Comparison of ENCODE assay signal across 9 cellular contexts in genomic region chrX:103253608-103254007, GRCh38. TPM values are rescaled to one million over a fixed set of nuclear protein-coding genes. Genes with fewer than 3 reads are reported as not detected.
DNase-seq lines count a peak whose midpoint lies in the region; ATAC-seq and TF ChIP-seq lines count a peak whose summit lies in the region.
"Had no signal": no experiment of that assay in that cellular context is flagged by ENCODE, and none has a peak within 500 bp of the region (broad histone marks: within the 10 kb centered on the region; RNA-seq: fewer than 3 reads in every experiment).

No MANE protein-coding gene starts in this region.

- intact Hi-C loops in CD4-positive, alpha-beta memory T cell (cut with micrococcal nuclease) = loop anchor here (2.0 kb wide), 2 partner anchors 39 to 57 kb away; partner anchors contain the start of genes BEX2 and BEX4
- intact Hi-C loops in esophagus muscularis mucosa (cut with DNase I) = loop anchor here (5.0 kb wide), 1 partner anchor 36 kb away; the partner anchor contains the start of gene BEX4

- peaks cover 0 to 10% of the 10 kb centered on the region in 2 donors for H3K36me3 Mint-ChIP-seq in CD4-positive, alpha-beta memory T cell
- H3K36me3 Mint-ChIP-seq in osteocyte (ENCODE audit: unreplicated experiment) = no peaks in the 10 kb centered on the region

- no peaks in the 10 kb centered on the region for H3K9me3 ChIP-seq in CD4-positive, alpha-beta memory T cell (ENCODE audit: control insufficient read depth in 1 of 2, low read length in 2 of 2)
- no peaks in the 10 kb centered on the region for H3K9me3 ChIP-seq in SJSA1 (replicated peaks)
- no peaks in the 10 kb centered on the region for H3K9me3 ChIP-seq in esophagus muscularis mucosa
- H3K9me3 ChIP-seq: neutrophil had no signal

- POLR2A ChIA-PET in CD4-positive, alpha-beta memory T cell (lab: Charles Lee; ENCODE audit: partially characterized antibody) = interaction anchor here (0.9 to 2.0 kb wide), 2 partner anchors 39 to 43 kb away, joined by 3 to 10 read pairs; partner anchors contain the start of gene BEX4

- H3K4me3 Mint-ChIP-seq in CD4-positive, alpha-beta memory T cell = peak overlapping the region; percentile 90 to 97 (median 96)
- peak overlapping the region; percentile 85 for H3K4me3 Mint-ChIP-seq in osteocyte (ENCODE audit: unreplicated experiment)

- no peak for DNase-seq in CD4-positive, alpha-beta memory T cell
- no peak for DNase-seq in SJSA1 (ENCODE audit: low read depth in 1 of 2, low spot score in 2 of 2)
- DNase-seq in esophagus muscularis mucosa (ENCODE audit: extremely low spot score) = no peak
- DNase-seq in osteocyte (ENCODE audit: extremely low spot score, unreplicated experiment) = no peak
- DNase-seq in NCI-H510A (lab: John Stamatoyannopoulos, UW) = no peak
- DNase-seq in effector CD4-positive, alpha-beta T cell = no peak
- no peak for DNase-seq in GM19240 (ENCODE audit: insufficient read length, low spot score)

- H3K27ac Mint-ChIP-seq in CD4-positive, alpha-beta memory T cell = peak overlapping the region; percentile 91 to 97 (median 95)
- H3K27ac Mint-ChIP-seq in osteocyte (ENCODE audit: unreplicated experiment) = peak overlapping the region; percentile 90

- 47% methylated on average over 8 of the region's 8 CpGs for WGBS in esophagus muscularis mucosa

- CTCF ChIA-PET in CD4-positive, alpha-beta memory T cell (lab: Charles Lee; ENCODE audit: partially characterized antibody) = interaction anchor here (1.2 to 3.9 kb wide), 3 partner anchors 24 to 236 kb away, joined by 3 to 15 read pairs (median 5); no protein-coding TSS in a partner anchor

- ATAC-seq in GM19463 (IDR thresholded peaks at IDR 0.05; ENCODE audit: unreplicated experiment) = no peak

- no peaks in the 10 kb centered on the region for H3K27me3 ChIP-seq in CD4-positive, alpha-beta memory T cell (ENCODE audit: insufficient read depth, low read length)
- H3K27me3 ChIP-seq in SJSA1 (replicated peaks) = no peaks in the 10 kb centered on the region
- no peaks in the 10 kb centered on the region for H3K27me3 ChIP-seq in esophagus muscularis mucosa
- H3K27me3 ChIP-seq: neutrophil had no signal

- H3K4me1 Mint-ChIP-seq in CD4-positive, alpha-beta memory T cell = peaks cover 14 to 38% (median 19%) of the 10 kb centered on the region in 4 donors
- peaks cover 9% of the 10 kb centered on the region for H3K4me1 Mint-ChIP-seq in osteocyte (ENCODE audit: unreplicated experiment)

- H3K36me3 ChIP-seq in CD4-positive, alpha-beta memory T cell (ENCODE audit: insufficient read depth, low read length) = no peaks in the 10 kb centered on the region
- H3K36me3 ChIP-seq in SJSA1 = peaks cover 10% of the 10 kb centered on the region
- peaks cover 0 to 5% (median 2%) of the 10 kb centered on the region in 4 donors for H3K36me3 ChIP-seq in esophagus muscularis mucosa
- H3K36me3 ChIP-seq: neutrophil had no signal

- peak overlapping the region; percentile 73 for H3K27ac ChIP-seq in CD4-positive, alpha-beta memory T cell (ENCODE audit: low read depth, low read length)
- no peak overlapping the region for H3K27ac ChIP-seq in SJSA1
- peak overlapping the region; percentile 85 to 89 (median 88) for H3K27ac ChIP-seq in esophagus muscularis mucosa (replicated peaks in 1 of 4)
- H3K27ac ChIP-seq: neutrophil had no signal

- TF ChIP-seq EP300 in esophagus muscularis mucosa (IDR thresholded peaks at IDR 0.05) = no peak

- H3K27me3 Mint-ChIP-seq in CD4-positive, alpha-beta memory T cell = no peaks in the 10 kb centered on the region
- no peaks in the 10 kb centered on the region for H3K27me3 Mint-ChIP-seq in osteocyte (ENCODE audit: unreplicated experiment)

- TF ChIP-seq CTCF in esophagus muscularis mucosa (IDR thresholded peaks at IDR 0.05) (no peak), osteocyte (IDR thresholded peaks at IDR 0.05) (no peak)

- no peak for TF ChIP-seq POLR2A in esophagus muscularis mucosa (IDR thresholded peaks at IDR 0.05; ENCODE audit: low read depth)

- H3K9me3 Mint-ChIP-seq in CD4-positive, alpha-beta memory T cell = peaks cover 0 to 2% (median 0%) of the 10 kb centered on the region in 8 donors
- no peaks in the 10 kb centered on the region for H3K9me3 Mint-ChIP-seq in osteocyte (ENCODE audit: unreplicated experiment)

- peak overlapping the region in 1 of 2 donors; percentile 83 for H3K4me3 ChIP-seq in CD4-positive, alpha-beta memory T cell (ENCODE audit: low read length in 2 of 2)
- peak overlapping the region; percentile 52 for H3K4me3 ChIP-seq in SJSA1
- peak overlapping the region; percentile 57 to 67 (median 63) for H3K4me3 ChIP-seq in esophagus muscularis mucosa

- peaks cover 9% of the 10 kb centered on the region for H3K4me1 ChIP-seq in CD4-positive, alpha-beta memory T cell (ENCODE audit: insufficient read depth, low read length)
- H3K4me1 ChIP-seq in SJSA1 (replicated peaks) (peaks cover 3% of the 10 kb centered on the region; the same call in 1 of the 2 replicates), esophagus muscularis mucosa (peaks cover 0 to 11% (median 3%) of the 10 kb centered on the region in 4 donors)

RNA-seq across cellular contexts. Expression of gene TCEAL8, which starts 1.3 kb away (rescaled TPM):
- 10 to 100 TPM; 33.9 to 35.3 TPM for total RNA-seq in CD4-positive, alpha-beta memory T cell
- polyA plus RNA-seq in CD4-positive, alpha-beta memory T cell = 100 to 1,000 TPM in 1 of 2 donors, 10 to 100 TPM in 1; 71.5 to 122 TPM
- total RNA-seq in SJSA1 (2014; rRNA removed; shearing (Covaris generic)) = 76.1 and 96.0 TPM in 2 replicates
- total RNA-seq in esophagus muscularis mucosa = 10 to 100 TPM; 49.7 to 56.9 (median 54.2) TPM
- 86.2 and 88.2 TPM in 2 replicates for total RNA-seq in osteocyte

RNA-seq across cellular contexts. Expression of gene TCEAL5, which starts 22.9 kb away (rescaled TPM):
- not detected for total RNA-seq in CD4-positive, alpha-beta memory T cell
- not detected for polyA plus RNA-seq in CD4-positive, alpha-beta memory T cell
- total RNA-seq in SJSA1 (2014; rRNA removed; shearing (Covaris generic)) = not detected in 2 replicates
- 1 to 10 TPM in 1 of 4 donors, under 1 TPM in 2, not detected in 1; 0.33 to 1.0 (median 0.97) TPM for total RNA-seq in esophagus muscularis mucosa
- total RNA-seq in osteocyte = not detected in 2 replicates

RNA-seq across cellular contexts. Expression of gene BEX4, which starts 38.7 kb away (rescaled TPM):
- total RNA-seq in CD4-positive, alpha-beta memory T cell = 10 to 100 TPM; 38.9 to 39.6 TPM
- 100 to 1,000 TPM in 1 of 2 donors, 10 to 100 TPM in 1; 58.3 to 101 TPM for polyA plus RNA-seq in CD4-positive, alpha-beta memory T cell
- total RNA-seq in SJSA1 (2014; rRNA removed; shearing (Covaris generic)) = 0.74 and 1.7 TPM in 2 replicates
- total RNA-seq in esophagus muscularis mucosa (10 to 100 TPM; 31.1 to 66.8 (median 49.0) TPM), osteocyte (50.9 and 51.9 TPM in 2 replicates)

RNA-seq across cellular contexts. Expression of gene BEX2, which starts 57.2 kb away (rescaled TPM):
- 10 to 100 TPM; 41.9 to 48.2 TPM for total RNA-seq in CD4-positive, alpha-beta memory T cell
- polyA plus RNA-seq in CD4-positive, alpha-beta memory T cell = 100 to 1,000 TPM in 1 of 2 donors, 10 to 100 TPM in 1; 71.4 to 112 TPM
- not detected in 2 replicates for total RNA-seq in SJSA1 (2014; rRNA removed; shearing (Covaris generic))
- total RNA-seq in esophagus muscularis mucosa (10 to 100 TPM in 1 of 4 donors, 1 to 10 TPM in 3; 2.1 to 10.6 (median 5.6) TPM), osteocyte (4.0 and 4.1 TPM in 2 replicates)

Comparison
In these comparisons a context has a peak if more than half of its experiments do, and no peak if none do; other contexts are left out.
1. RNA of gene BEX4, which starts 38.7 kb away (total RNA-seq): 31.1 to 66.8 TPM in esophagus muscularis mucosa, 50.9 to 51.9 TPM in osteocyte and 38.9 to 39.6 TPM in CD4-positive, alpha-beta memory T cell; 0.74 to 1.7 TPM in SJSA1; every median in the first group is over 10 times any median in the second.